ENCODE assay signal across 28 cellular contexts in the genomic region with DNA sequence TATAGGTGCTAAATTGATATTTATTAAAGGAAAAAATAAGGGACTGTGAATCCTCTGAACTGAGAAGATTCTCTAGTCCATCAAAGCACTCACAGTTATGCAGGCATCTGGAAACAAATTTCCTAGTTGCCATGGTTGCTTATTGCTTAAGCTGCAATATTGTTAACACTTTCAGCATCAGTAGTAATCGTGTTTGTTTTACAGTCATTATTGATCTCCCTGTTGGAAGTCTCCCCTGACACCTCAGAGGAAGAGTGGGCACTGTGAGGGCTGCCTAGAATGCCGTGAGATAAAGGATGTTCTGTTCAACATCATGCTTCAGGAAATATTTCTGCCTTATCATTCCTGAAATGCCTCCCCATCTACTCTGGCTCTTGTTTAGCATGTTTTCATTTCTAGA.
"Had no signal": no experiment of that assay in that cellular context is flagged by ENCODE, and none has a peak within 500 bp of the region (broad histone marks: within the 10 kb centered on the region; RNA-seq: fewer than 3 reads in every experiment).

No MANE protein-coding gene starts in this region.

- H3K4me1 ChIP-seq: breast epithelium had no signal

- H3K27me3 Mint-ChIP-seq: activated CD4-positive, alpha-beta T cell treated with anti-CD3 and anti-CD28 coated beads, Interleukin-2, amount 10 ng/mL, durations not matched to agents 24 days and 14 days; activated naive CD4-positive, alpha-beta T cell treated with anti-CD3 and anti-CD28 coated beads, Interleukin-2, amount 50 U/mL, for 24 hours; activated naive CD8-positive, alpha-beta T cell treated with anti-CD3 and anti-CD28 coated beads, Interleukin-2, amount 10 ng/mL, durations not matched to agents 7 days and 5 days; activated T-cell treated with anti-CD3 and anti-CD28 coated beads, Interleukin-2, amount 50 U/mL, for 24 hours; IgD-negative memory B cell had no signal

- ATAC-seq: activated CD8-positive, alpha-beta T cell treated with anti-CD3 and anti-CD28 coated beads, Interleukin-2, amount 10 ng/mL, durations not matched to agents 7 days and 5 days; body of pancreas; Panc1 had no signal

- H3K36me3 ChIP-seq: breast epithelium had no signal

- H3K27me3 ChIP-seq: body of pancreas, breast epithelium had no signal

- H3K9me3 ChIP-seq: body of pancreas, breast epithelium had no signal

- DNase-seq: activated CD4-positive, alpha-beta T cell treated with anti-CD3 and anti-CD28 coated beads, Interleukin-2, amount 10 ng/mL, durations not matched to agents 24 days and 14 days; activated CD4-positive, alpha-beta T cell treated with anti-CD3 and anti-CD28 coated beads, Interleukin-2, amount 50 U/mL, for 4 hours; activated CD8-positive, alpha-beta T cell treated with anti-CD3 and anti-CD28 coated beads, Interleukin-2, amount 10 ng/mL, durations not matched to agents 7 days and 5 days; activated gamma-delta T cell; activated naive CD4-positive, alpha-beta T cell treated with Interleukin-2 at 50 U/mL for 16 hours; activated naive CD8-positive, alpha-beta T cell treated with anti-CD3 and anti-CD28 coated beads, Interleukin-2, amount 10 ng/mL, durations not matched to agents 7 days and 5 days; activated T-cell treated with anti-CD3 and anti-CD28 coated beads, Interleukin-2, amount 50 U/mL, for 24 hours; amygdala; body of pancreas; caudate nucleus; cerebellar nuclear complex; Karpas-422; KBM-7; NCI-H1105; NCI-H1694; NCI-H1930; NCI-H2081 treated with DMSO at 0.1 percent for 48 hours; NCI-H226; NCI-H524 treated with DMSO at 0.1 percent for 48 hours; NCI-H774; SIG-M5 had no signal

- H3K27ac Mint-ChIP-seq: activated CD4-positive, alpha-beta T cell treated with anti-CD3 and anti-CD28 coated beads, Interleukin-2, amount 10 ng/mL, durations not matched to agents 24 days and 14 days; activated CD8-positive, alpha-beta T cell treated with anti-CD3 and anti-CD28 coated beads, Interleukin-2, amount 10 ng/mL, durations not matched to agents 7 days and 5 days; activated naive CD4-positive, alpha-beta T cell treated with anti-CD3 and anti-CD28 coated beads, Interleukin-2, amount 50 U/mL, for 24 hours; activated naive CD8-positive, alpha-beta T cell treated with anti-CD3 and anti-CD28 coated beads, Interleukin-2, amount 10 ng/mL, durations not matched to agents 7 days and 5 days; activated T-cell treated with anti-CD3 and anti-CD28 coated beads, Interleukin-2, amount 50 U/mL, for 24 hours; activated T-helper 2 cell treated with anti-CD3 and anti-CD28 coated beads, Interferon-gamma antibody, Interleukin-2, Interleukin-4, amounts not matched to agents 10 μg/mL and 5 μg/mL and 100 μg/mL, durations not matched to agents 14 hours and 24 hours and 36 hours; IgD-negative memory B cell; T-helper 1 cell treated with Interleukin-12 subunit alpha and Interleukin-12 subunit beta and Interleukin-4 antibody, amounts not matched to agents 30 μg/mL and 1 μg/mL, for 36 hours; T-helper 2 cell treated with Interferon-gamma antibody and Interleukin-4, amounts not matched to agents 5 μg/mL and 100 μg/mL, for 36 hours had no signal

- H3K4me3 ChIP-seq: body of pancreas, breast epithelium had no signal

- H3K36me3 Mint-ChIP-seq: activated naive CD4-positive, alpha-beta T cell treated with anti-CD3 and anti-CD28 coated beads, Interleukin-2, amount 50 U/mL, for 24 hours; activated naive CD8-positive, alpha-beta T cell treated with anti-CD3 and anti-CD28 coated beads, Interleukin-2, amount 10 ng/mL, durations not matched to agents 7 days and 5 days; IgD-negative memory B cell had no signal

- H3K27ac ChIP-seq: body of pancreas, breast epithelium had no signal

- H3K4me1 Mint-ChIP-seq: activated CD4-positive, alpha-beta T cell treated with anti-CD3 and anti-CD28 coated beads, Interleukin-2, amount 10 ng/mL, durations not matched to agents 24 days and 14 days; activated naive CD4-positive, alpha-beta T cell treated with anti-CD3 and anti-CD28 coated beads, Interleukin-2, amount 50 U/mL, for 24 hours; activated naive CD8-positive, alpha-beta T cell treated with anti-CD3 and anti-CD28 coated beads, Interleukin-2, amount 10 ng/mL, durations not matched to agents 7 days and 5 days; IgD-negative memory B cell had no signal

- H3K4me3 Mint-ChIP-seq: activated CD4-positive, alpha-beta T cell treated with anti-CD3 and anti-CD28 coated beads, Interleukin-2, amount 10 ng/mL, durations not matched to agents 24 days and 14 days; activated CD8-positive, alpha-beta T cell treated with anti-CD3 and anti-CD28 coated beads, Interleukin-2, amount 10 ng/mL, durations not matched to agents 7 days and 5 days; activated naive CD4-positive, alpha-beta T cell treated with anti-CD3 and anti-CD28 coated beads, Interleukin-2, amount 50 U/mL, for 24 hours; activated naive CD8-positive, alpha-beta T cell treated with anti-CD3 and anti-CD28 coated beads, Interleukin-2, amount 10 ng/mL, durations not matched to agents 7 days and 5 days; activated T-cell treated with anti-CD3 and anti-CD28 coated beads, Interleukin-2, amount 50 U/mL, for 24 hours; IgD-negative memory B cell; T-helper 1 cell treated with Interleukin-12 subunit alpha and Interleukin-12 subunit beta and Interleukin-4 antibody, amounts not matched to agents 30 μg/mL and 1 μg/mL, for 36 hours; T-helper 2 cell treated with Interferon-gamma antibody and Interleukin-4, amounts not matched to agents 5 μg/mL and 100 μg/mL, for 36 hours had no signal
